In genomic region chr6:63573140-63573898, GRCh38 we compare ENCODE assay signal across 1 cellular context.
TF ChIP-seq lines count a peak whose summit lies in the region.

No MANE protein-coding gene starts in this region.

TF ChIP-seq in GM12878, 131 proteins besides CTCF, POLR2A, EP300 and RAD21 (continued from another document and continues in another):
- TF ChIP-seq PAX8 (IDR thresholded peaks at IDR 0.05) (peak; percentile 86), USF2 (IDR thresholded peaks at IDR 0.05; ENCODE audit: borderline replicate concordance, low read depth, low read length) (no peak), CHD1 (IDR thresholded peaks at IDR 0.05; ENCODE audit: low read depth, low read length) (peak; percentile 93; the same call in 1 of the 2 replicates), NFYA (IDR thresholded peaks at IDR 0.05; ENCODE audit: borderline replicate concordance, low read depth, low read length) (no peak), FOXK2 (IDR thresholded peaks at IDR 0.05) (no peak), ASH2L (IDR thresholded peaks at IDR 0.05; ENCODE audit: borderline replicate concordance, low read depth) (no peak; the same call in 1 of the 2 replicates), E2F4 (IDR thresholded peaks at IDR 0.05; ENCODE audit: low read depth, low read length) (no peak), SP1 (IDR thresholded peaks at IDR 0.05; ENCODE audit: low read depth, low read length) (no peak), ZBTB33 (IDR thresholded peaks at IDR 0.05) (no peak), ESRRA (IDR thresholded peaks at IDR 0.05; ENCODE audit: low read length) (no peak), KLF5 (IDR thresholded peaks at IDR 0.05; ENCODE audit: partially characterized antibody) (peak; percentile 39), IRF5 (IDR thresholded peaks at IDR 0.05; ENCODE audit: borderline replicate concordance) (no peak), ATF7 (IDR thresholded peaks at IDR 0.05; ENCODE audit: low read depth) (no peak), RCOR1 (conservative IDR thresholded peaks at IDR 0.05; ENCODE audit: low read depth, low read length) (no peak), CBFB (IDR thresholded peaks at IDR 0.05; ENCODE audit: low read depth) (no peak), NRF1 (conservative IDR thresholded peaks at IDR 0.05; ENCODE audit: low read depth, low read length) (no peak), USF1 (IDR thresholded peaks at IDR 0.05; ENCODE audit: borderline replicate concordance, extremely low read length, insufficient read depth, low read depth, low read length) (no peak), E4F1 (IDR thresholded peaks at IDR 0.05; ENCODE audit: borderline replicate concordance, partially characterized antibody) (peak; percentile 25), RELB (IDR thresholded peaks at IDR 0.05; ENCODE audit: low read depth) (peak; percentile 21; the same call in 1 of the 2 replicates), NR2C2 (IDR thresholded peaks at IDR 0.05; ENCODE audit: borderline replicate concordance, control insufficient read depth, insufficient read length, low read depth) (no peak), E2F8 (IDR thresholded peaks at IDR 0.05; ENCODE audit: low read depth, partially characterized antibody) (peak; percentile 22), ZNF384 (IDR thresholded peaks at IDR 0.05; ENCODE audit: borderline replicate concordance, low read depth, low read length) (no peak), KAT2A (conservative IDR thresholded peaks at IDR 0.05; ENCODE audit: control insufficient read depth, low read depth, low read length) (no peak), RUNX3 (IDR thresholded peaks at IDR 0.05; ENCODE audit: low read length) (peak; percentile 17; the same call in 1 of the 2 replicates), BRCA1 (IDR thresholded peaks at IDR 0.05; ENCODE audit: low read depth, low read length) (no peak; the same call in 1 of the 2 replicates), MEF2A (IDR thresholded peaks at IDR 0.05; ENCODE audit: insufficient read depth, low read depth, low read length) (no peak), GABPA (IDR thresholded peaks at IDR 0.05; ENCODE audit: low read depth) (no peak), JUND (IDR thresholded peaks at IDR 0.05; ENCODE audit: low read depth, low read length) (no peak), HDGF (IDR thresholded peaks at IDR 0.05) (no peak), EZH2 (IDR thresholded peaks at IDR 0.05; ENCODE audit: borderline replicate concordance, control insufficient read depth, low read depth, low read length) (no peak), BMI1 (IDR thresholded peaks at IDR 0.05; ENCODE audit: borderline replicate concordance) (no peak), SIN3A (IDR thresholded peaks at IDR 0.05; ENCODE audit: low read depth, low read length) (no peak; the same call in 1 of the 2 replicates), CUX1 (IDR thresholded peaks at IDR 0.05; ENCODE audit: insufficient replicate concordance, low read depth, low read length) (no peak), YBX1 (IDR thresholded peaks at IDR 0.05) (no peak), PML (IDR thresholded peaks at IDR 0.05; ENCODE audit: low read length) (peak; percentile 85), MXI1 (IDR thresholded peaks at IDR 0.05; ENCODE audit: low read depth, low read length) (peak; percentile 56), STAT3 (IDR thresholded peaks at IDR 0.05; ENCODE audit: low read depth, low read length) (no peak), IKZF1 (conservative IDR thresholded peaks at IDR 0.05) (peak; percentile 78), NR2C1 (IDR thresholded peaks at IDR 0.05) (peak; percentile 28; the same call in 1 of the 2 replicates), MEF2B (IDR thresholded peaks at IDR 0.05; ENCODE audit: partially characterized antibody, poor library complexity, severe bottlenecking) (no peak), EED (IDR thresholded peaks at IDR 0.05; ENCODE audit: low read depth) (no peak), FOXM1 (IDR thresholded peaks at IDR 0.05; ENCODE audit: low read depth, low read length) (peak; percentile 37; the same call in 1 of the 2 replicates), ZBED1 (IDR thresholded peaks at IDR 0.05; ENCODE audit: borderline replicate concordance) (peak; percentile 97; the same call in 1 of the 2 replicates), MTA2 (IDR thresholded peaks at IDR 0.05; ENCODE audit: low read depth) (peak; percentile 61; the same call in 1 of the 2 replicates)
